Comparison of ENCODE assay signal across 15 cellular contexts in the genomic region with DNA sequence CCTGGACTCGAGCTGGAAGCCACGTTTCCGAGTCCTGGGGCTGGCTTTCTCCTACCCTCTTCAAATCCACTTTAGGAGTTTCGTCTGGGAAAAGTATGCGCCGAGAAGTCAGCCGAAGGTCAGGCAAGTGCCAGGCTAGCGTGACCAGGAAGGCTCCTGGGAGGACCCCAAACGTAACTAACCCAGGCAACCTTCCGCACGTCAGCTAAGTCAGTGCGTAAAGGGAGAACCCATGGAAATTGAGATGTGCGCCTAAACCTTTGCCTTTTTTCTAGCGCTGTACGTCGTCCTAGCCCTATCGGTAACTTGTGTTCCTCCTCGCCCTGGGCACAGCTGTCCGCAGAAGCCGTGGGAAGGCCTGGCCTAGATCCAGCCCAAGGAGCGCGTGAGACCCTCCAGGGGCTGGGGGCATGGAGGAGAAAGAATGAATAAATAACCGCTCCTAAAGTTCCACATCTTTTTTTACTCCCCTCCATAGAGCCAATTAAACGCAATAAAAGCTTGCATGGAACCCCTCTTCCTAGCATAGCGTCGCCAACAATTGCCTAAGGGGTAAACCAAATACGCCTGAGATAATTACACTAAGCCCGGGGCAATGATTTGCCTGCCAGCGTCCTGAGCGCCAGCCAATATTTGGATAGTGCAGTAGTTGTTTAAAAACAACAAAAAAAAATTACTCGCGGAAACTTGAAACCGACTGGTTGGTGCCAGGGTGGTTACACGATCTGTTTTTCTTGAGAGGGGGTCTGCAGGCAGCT. TPM values are rescaled to one million over a fixed set of nuclear protein-coding genes. Genes with fewer than 3 reads are reported as not detected.
DNase-seq lines count a peak whose midpoint lies in the region; ATAC-seq and TF ChIP-seq lines count a peak whose summit lies in the region.
"Had no signal": no experiment of that assay in that cellular context is flagged by ENCODE, and none has a peak within 500 bp of the region (broad histone marks: within the 10 kb centered on the region; RNA-seq: fewer than 3 reads in every experiment).

No MANE protein-coding gene starts in this region.

- no peaks in the 10 kb centered on the region for H3K9me3 Mint-ChIP-seq in activated T-cell treated with anti-CD3 and anti-CD28 coated beads, Interleukin-2, amount 50 U/mL, for 72 hours
- H3K9me3 Mint-ChIP-seq in activated T-cell treated with anti-CD3 and anti-CD28 coated beads, Interleukin-2, amount 50 U/mL, for 4 hours: no peaks in the 10 kb centered on the region
- H3K9me3 Mint-ChIP-seq in endothelial cell (ENCODE audit: unreplicated experiment): peaks cover 6% of the 10 kb centered on the region
- H3K9me3 Mint-ChIP-seq in activated T-cell treated with anti-CD3 and anti-CD28 coated beads, Interleukin-2, amount 50 U/mL, for 24 hours: no peaks in the 10 kb centered on the region
- H3K9me3 Mint-ChIP-seq: central memory CD8-positive, alpha-beta T cell had no signal

- no peaks in the 10 kb centered on the region for H4K20me1 ChIP-seq in smooth muscle cell (ENCODE audit: low read depth)

- no peak overlapping the region for H3K4me3 ChIP-seq in smooth muscle cell
- H3K4me3 ChIP-seq: left lung had no signal

- ATAC-seq in activated T-cell treated with anti-CD3 and anti-CD28 coated beads, Interleukin-2, amount 50 U/mL, for 72 hours (replicated peaks in 1 of 2): no peak
- no peak for ATAC-seq in activated T-cell treated with anti-CD3 and anti-CD28 coated beads, Interleukin-2, amount 50 U/mL, for 4 hours
- ATAC-seq: left lung had no signal

- no peaks in the 10 kb centered on the region for H3K9me3 ChIP-seq in smooth muscle cell (replicated peaks; ENCODE audit: low read depth)
- H3K9me3 ChIP-seq: left lung had no signal

- peaks cover 35% of the 10 kb centered on the region for H3K4me1 Mint-ChIP-seq in activated T-cell treated with anti-CD3 and anti-CD28 coated beads, Interleukin-2, amount 50 U/mL, for 72 hours (ENCODE audit: low read depth)
- H3K4me1 Mint-ChIP-seq in activated T-cell treated with anti-CD3 and anti-CD28 coated beads, Interleukin-2, amount 50 U/mL, for 4 hours (ENCODE audit: low read depth): peaks cover 20% of the 10 kb centered on the region
- H3K4me1 Mint-ChIP-seq in endothelial cell (ENCODE audit: unreplicated experiment): peaks cover 29% of the 10 kb centered on the region
- peaks cover 27% of the 10 kb centered on the region for H3K4me1 Mint-ChIP-seq in activated T-cell treated with anti-CD3 and anti-CD28 coated beads, Interleukin-2, amount 50 U/mL, for 24 hours (ENCODE audit: low read depth)
- H3K4me1 Mint-ChIP-seq: central memory CD8-positive, alpha-beta T cell had no signal

- no peak overlapping the region for H3K9ac ChIP-seq in smooth muscle cell (ENCODE audit: low read depth)

- no peaks in the 10 kb centered on the region for H3F3A ChIP-seq in smooth muscle cell (ENCODE audit: low read depth)

- H3K27me3 ChIP-seq in smooth muscle cell (ENCODE audit: low read depth): peaks cover 100% of the 10 kb centered on the region

- H3K36me3 ChIP-seq in smooth muscle cell (ENCODE audit: low read depth): no peaks in the 10 kb centered on the region
- H3K36me3 ChIP-seq: left lung had no signal

- H3K27ac Mint-ChIP-seq in activated T-cell treated with anti-CD3 and anti-CD28 coated beads, Interleukin-2, amount 50 U/mL, for 72 hours: peak overlapping the region; percentile 79
- no peak overlapping the region for H3K27ac Mint-ChIP-seq in endothelial cell (ENCODE audit: unreplicated experiment)
- H3K27ac Mint-ChIP-seq in activated T-cell treated with anti-CD3 and anti-CD28 coated beads, Interleukin-2, amount 50 U/mL, for 24 hours: no peak overlapping the region

- H3K79me2 ChIP-seq in smooth muscle cell (ENCODE audit: low read depth): no peaks in the 10 kb centered on the region

- no peaks in the 10 kb centered on the region for H3K36me3 Mint-ChIP-seq in activated T-cell treated with anti-CD3 and anti-CD28 coated beads, Interleukin-2, amount 50 U/mL, for 72 hours (ENCODE audit: insufficient read depth in 2 of 2)
- no peaks in the 10 kb centered on the region for H3K36me3 Mint-ChIP-seq in activated T-cell treated with anti-CD3 and anti-CD28 coated beads, Interleukin-2, amount 50 U/mL, for 4 hours (ENCODE audit: insufficient read depth)
- H3K36me3 Mint-ChIP-seq in endothelial cell (ENCODE audit: low read depth, unreplicated experiment): peaks cover 7% of the 10 kb centered on the region
- no peaks in the 10 kb centered on the region for H3K36me3 Mint-ChIP-seq in activated T-cell treated with anti-CD3 and anti-CD28 coated beads, Interleukin-2, amount 50 U/mL, for 24 hours (ENCODE audit: low read depth)

- peaks cover 81% of the 10 kb centered on the region for H3K27me3 Mint-ChIP-seq in activated T-cell treated with anti-CD3 and anti-CD28 coated beads, Interleukin-2, amount 50 U/mL, for 72 hours (ENCODE audit: low read depth)
- peaks cover 85% of the 10 kb centered on the region for H3K27me3 Mint-ChIP-seq in activated T-cell treated with anti-CD3 and anti-CD28 coated beads, Interleukin-2, amount 50 U/mL, for 4 hours (ENCODE audit: low read depth)
- H3K27me3 Mint-ChIP-seq in endothelial cell (ENCODE audit: unreplicated experiment): peaks cover 53% of the 10 kb centered on the region
- peaks cover 94% of the 10 kb centered on the region for H3K27me3 Mint-ChIP-seq in activated T-cell treated with anti-CD3 and anti-CD28 coated beads, Interleukin-2, amount 50 U/mL, for 24 hours

- H3K4me2 ChIP-seq in smooth muscle cell: peak overlapping the region; percentile 48

- TF ChIP-seq CTCF in endothelial cell (IDR thresholded peaks at IDR 0.05; ENCODE audit: unreplicated experiment): no peak
- TF ChIP-seq CTCF in smooth muscle cell (IDR thresholded peaks at IDR 0.05; ENCODE audit: borderline replicate concordance, insufficient read depth, poor library complexity, severe bottlenecking): no peak

- peaks cover 33% of the 10 kb centered on the region for H3K4me1 ChIP-seq in smooth muscle cell (ENCODE audit: low read depth)

- WGBS in smooth muscle cell (ENCODE audit: low lambda C conversion rate): 5% methylated on average over 34 of the region's 34 CpGs

- H3K4me3 Mint-ChIP-seq in activated T-cell treated with anti-CD3 and anti-CD28 coated beads, Interleukin-2, amount 50 U/mL, for 72 hours: peak overlapping the region; percentile 25 to 29
- no peak overlapping the region for H3K4me3 Mint-ChIP-seq in activated T-cell treated with anti-CD3 and anti-CD28 coated beads, Interleukin-2, amount 50 U/mL, for 4 hours
- peak overlapping the region; percentile 78 for H3K4me3 Mint-ChIP-seq in endothelial cell (ENCODE audit: unreplicated experiment)
- H3K4me3 Mint-ChIP-seq in activated T-cell treated with anti-CD3 and anti-CD28 coated beads, Interleukin-2, amount 50 U/mL, for 24 hours: no peak overlapping the region
- H3K4me3 Mint-ChIP-seq: central memory CD8-positive, alpha-beta T cell had no signal

- no peak for DNase-seq in activated T-cell treated with anti-CD3 and anti-CD28 coated beads, Interleukin-2, amount 50 U/mL, for 72 hours
- no peak for DNase-seq in activated T-cell treated with anti-CD3 and anti-CD28 coated beads, Interleukin-2, amount 50 U/mL, for 4 hours
- peak; percentile 55 for DNase-seq in NCI-H1436 treated with DMSO at 0.1 percent for 48 hours (lab: John Stamatoyannopoulos, UW)
- DNase-seq in endothelial cell (ENCODE audit: low spot score): no peak
- no peak for DNase-seq in smooth muscle cell (lab: John Stamatoyannopoulos, UW; ENCODE audit: unreplicated experiment)
- DNase-seq in NCI-H82 treated with DMSO at 0.1 percent for 48 hours (lab: John Stamatoyannopoulos, UW; ENCODE audit: unreplicated experiment): no peak
- no peak for DNase-seq in activated CD4-positive, CD25-positive, alpha-beta regulatory T cell treated with anti-CD3 and anti-CD28 coated beads, Interleukin-2, amount 50 U/mL, for 72 hours
- DNase-seq in activated T-cell treated with anti-CD3 and anti-CD28 coated beads, Interleukin-2, amount 50 U/mL, for 24 hours: no peak
- DNase-seq: activated T-cell treated with anti-CD3 and anti-CD28 coated beads for 4 hours, left lung, NCI-H774 had no signal

- H3K27ac ChIP-seq in smooth muscle cell (ENCODE audit: low read depth): no peak overlapping the region
- H3K27ac ChIP-seq: left lung had no signal

- H2AFZ ChIP-seq in smooth muscle cell (ENCODE audit: low read depth): no peak overlapping the region

RNA-seq across cellular contexts. Expression of gene FOXB2, which starts 4.0 kb away (rescaled TPM):
- total RNA-seq in activated T-cell treated with anti-CD3 and anti-CD28 coated beads, Interleukin-2, amount 50 U/mL, for 72 hours: not detected
- total RNA-seq in activated T-cell treated with anti-CD3 and anti-CD28 coated beads, Interleukin-2, amount 50 U/mL, for 4 hours: not detected
- total RNA-seq in endothelial cell (ENCODE audit: unreplicated experiment): not detected
- total RNA-seq in smooth muscle cell: not detected in 2 replicates
- polyA plus RNA-seq in smooth muscle cell: not detected in 2 replicates
- total RNA-seq: HT1080, left lung, posterior vena cava, ureter had no signal

Comparison
In these comparisons a context has a peak if more than half of its experiments do, and no peak if none do; other contexts are left out.
1. H3K4me3 Mint-ChIP-seq: peak in activated T-cell treated with anti-CD3 and anti-CD28 coated beads, Interleukin-2, amount 50 U/mL, for 72 hours (2 of 2) and endothelial cell (single experiment); none in activated T-cell treated with anti-CD3 and anti-CD28 coated beads, Interleukin-2, amount 50 U/mL, for 4 hours (single experiment) and activated T-cell treated with anti-CD3 and anti-CD28 coated beads, Interleukin-2, amount 50 U/mL, for 24 hours (single experiment).